ENCODE assay signal across 30 cellular contexts in the genomic region with DNA sequence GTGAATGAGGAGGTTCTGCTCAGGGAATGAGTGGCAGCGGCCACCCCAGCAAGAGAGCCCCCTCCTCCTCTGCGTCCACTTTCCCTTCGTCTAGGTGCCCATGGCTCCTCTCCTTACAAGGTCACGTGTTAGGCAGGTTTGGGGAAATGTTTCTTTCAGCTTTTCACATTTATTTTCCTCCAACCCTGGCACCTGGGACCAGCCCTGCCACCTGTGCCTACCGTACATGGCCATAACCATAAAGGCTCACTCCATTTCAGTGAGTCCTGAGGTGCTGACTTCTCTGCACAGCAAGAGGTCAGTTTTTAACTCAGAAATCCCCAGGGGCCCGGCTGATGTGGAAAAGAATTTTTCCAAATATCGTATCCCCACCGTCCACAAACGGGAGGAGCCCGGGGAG.
"Had no signal": no experiment of that assay in that cellular context is flagged by ENCODE, and none has a peak within 500 bp of the region (broad histone marks: within the 10 kb centered on the region; RNA-seq: fewer than 3 reads in every experiment).

No MANE protein-coding gene starts in this region.

- H3K4me3 Mint-ChIP-seq: dendritic cell treated with granulocyte-macrophage colony-stimulating factor and Interleukin-4, amounts not matched to agents 40 ng/mL and 50 ng/mL, for 4 days; endodermal cell; immature natural killer cell; mesothelial cell of epicardium; naive thymus-derived CD4-positive, alpha-beta T cell; nephron progenitor cell; stimulated activated naive CD8-positive, alpha-beta T cell treated with anti-CD3 and anti-CD28 coated beads, Interleukin-15, amount 100 ng/mL, for 72 hours had no signal

- H3K4me1 Mint-ChIP-seq: endodermal cell had no signal

- H3K9me3 Mint-ChIP-seq: dendritic cell treated with granulocyte-macrophage colony-stimulating factor and Interleukin-4, amounts not matched to agents 40 ng/mL and 50 ng/mL, for 4 days; endodermal cell; immature natural killer cell; mesothelial cell of epicardium; naive thymus-derived CD4-positive, alpha-beta T cell; nephron progenitor cell; stimulated activated naive CD8-positive, alpha-beta T cell treated with anti-CD3 and anti-CD28 coated beads, Interleukin-15, amount 100 ng/mL, for 72 hours had no signal

- H3K27me3 Mint-ChIP-seq: dendritic cell treated with granulocyte-macrophage colony-stimulating factor and Interleukin-4, amounts not matched to agents 40 ng/mL and 50 ng/mL, for 4 days; naive thymus-derived CD4-positive, alpha-beta T cell; stimulated activated naive CD8-positive, alpha-beta T cell treated with anti-CD3 and anti-CD28 coated beads, Interleukin-15, amount 100 ng/mL, for 72 hours had no signal

- H3K4me1 ChIP-seq: colonic mucosa, right lobe of liver, suprapubic skin, vagina had no signal

- H3K27ac ChIP-seq: colonic mucosa, epithelial cell of prostate, gastrocnemius medialis, hepatocyte, ovary, right lobe of liver, suprapubic skin, transverse colon, vagina had no signal

- ATAC-seq: esophagus mucosa; gastrocnemius medialis; naive thymus-derived CD4-positive, alpha-beta T cell; stimulated activated naive CD8-positive, alpha-beta T cell treated with anti-CD3 and anti-CD28 coated beads, Interleukin-15, amount 100 ng/mL, for 72 hours had no signal

- H3K9me3 ChIP-seq: colonic mucosa, gastrocnemius medialis, ovary, right lobe of liver, suprapubic skin, transverse colon, vagina had no signal

- H3K36me3 Mint-ChIP-seq: mesothelial cell of epicardium had no signal

- H3K4me3 ChIP-seq: colonic mucosa, gastrocnemius medialis, hepatocyte, ovary, right lobe of liver, smooth muscle cell, suprapubic skin, transverse colon, vagina had no signal

- DNase-seq: effector CD8-positive, alpha-beta T cell; endodermal cell; foreskin fibroblast; gastrocnemius medialis; head of caudate nucleus; immature natural killer cell; islet precursor cell; kidney glomerular epithelial cell; mesenchymal stem cell; naive thymus-derived CD4-positive, alpha-beta T cell; nephron progenitor cell; occipital lobe; ovary; right lobe of liver; stimulated activated CD4-positive, alpha-beta T cell treated with anti-CD3 and anti-CD28 coated beads, Interleukin-12 subunit alpha, Interleukin-12 subunit beta, amount 100 ng/mL, for 4 hours; stimulated activated CD4-positive, alpha-beta T cell treated with anti-CD3 and anti-CD28 coated beads, Interleukin-1b, Interleukin-23, amount 100 ng/mL, for 48 hours; stimulated activated CD4-positive, alpha-beta T cell treated with anti-CD3 and anti-CD28 coated beads, Interleukin-4, amount 100 ng/mL, for 1 hour; stimulated activated CD8-positive, alpha-beta memory T cell treated with anti-CD3 and anti-CD28 coated beads, Interleukin-4, amount 100 ng/mL, for 48 hours; stimulated activated naive CD4-positive, alpha-beta T cell; stimulated activated naive CD8-positive, alpha-beta T cell treated with anti-CD3 and anti-CD28 coated beads, Interleukin-15, amount 100 ng/mL, for 72 hours had no signal

- H3K27ac Mint-ChIP-seq: dendritic cell treated with granulocyte-macrophage colony-stimulating factor and Interleukin-4, amounts not matched to agents 40 ng/mL and 50 ng/mL, for 4 days; endodermal cell; mesothelial cell of epicardium; stimulated activated naive CD8-positive, alpha-beta T cell treated with anti-CD3 and anti-CD28 coated beads, Interleukin-15, amount 100 ng/mL, for 72 hours had no signal

- H3K36me3 ChIP-seq: colonic mucosa, gastrocnemius medialis, ovary, transverse colon, vagina had no signal

- H3K27me3 ChIP-seq: colonic mucosa, gastrocnemius medialis, hepatocyte, ovary, right lobe of liver, suprapubic skin, transverse colon, vagina had no signal
